In genomic region chr1:215377736-215378135, GRCh38 we compare ENCODE assay signal across 25 cellular contexts.
"Had no signal": no experiment of that assay in that cellular context is flagged by ENCODE, and none has a peak within 500 bp of the region (broad histone marks: within the 10 kb centered on the region; RNA-seq: fewer than 3 reads in every experiment).

No MANE protein-coding gene starts in this region.

- H3K27me3 ChIP-seq: esophagus muscularis mucosa, gastrocnemius medialis, neutrophil, pancreas, right lobe of liver, tibial nerve, upper lobe of left lung had no signal

- H3K36me3 ChIP-seq: esophagus muscularis mucosa, gastrocnemius medialis, neutrophil, pancreas, right lobe of liver, thoracic aorta, tibial nerve, upper lobe of left lung had no signal

- H3K4me1 ChIP-seq: esophagus muscularis mucosa, gastrocnemius medialis, pancreas, right lobe of liver, upper lobe of left lung had no signal

- H3K36me3 Mint-ChIP-seq: memory B cell; natural killer cell treated with Interleukin-12 subunit alpha and Interleukin-12 subunit beta and Interleukin-15 and Interleukin-18, amount 100 ng/mL, for 72 hours; stimulated activated memory B cell treated with anti-CD40 and anti-IgM and Interleukin-4, amounts not matched to agents 10 μg/mL and 1 μg/mL and 100 μg/mL, for 72 hours had no signal

- H3K27me3 Mint-ChIP-seq: memory B cell; natural killer cell treated with Interleukin-12 subunit alpha and Interleukin-12 subunit beta and Interleukin-15 and Interleukin-18, amount 100 ng/mL, for 72 hours; progenitor cell of endocrine pancreas; stimulated activated memory B cell treated with anti-CD40 and anti-IgM and Interleukin-4, amounts not matched to agents 10 μg/mL and 1 μg/mL and 100 μg/mL, for 72 hours had no signal

- H3K4me3 ChIP-seq: coronary artery, esophagus muscularis mucosa, gastrocnemius medialis, lung, pancreas, right lobe of liver, thoracic aorta, tibial nerve, upper lobe of left lung had no signal

- H3K4me3 Mint-ChIP-seq: memory B cell; natural killer cell treated with Interleukin-12 subunit alpha and Interleukin-12 subunit beta and Interleukin-15 and Interleukin-18, amount 100 ng/mL, for 72 hours; neural crest cell; stimulated activated memory B cell treated with anti-CD40 and anti-IgM and Interleukin-4, amounts not matched to agents 10 μg/mL and 1 μg/mL and 100 μg/mL, for 72 hours had no signal

- H3K4me1 Mint-ChIP-seq: memory B cell; stimulated activated memory B cell treated with anti-CD40 and anti-IgM and Interleukin-4, amounts not matched to agents 10 μg/mL and 1 μg/mL and 100 μg/mL, for 72 hours had no signal

- DNase-seq: dermis blood vessel endothelial cell; effector memory CD4-positive, alpha-beta T cell; gastrocnemius medialis; head of caudate nucleus; pancreas; right lobe of liver; stimulated activated CD4-positive, alpha-beta T cell treated with anti-CD3 and anti-CD28 coated beads, Interleukin-2, amount 100 ng/mL, for 24 hours; stimulated activated CD4-positive, alpha-beta T cell treated with anti-CD3 and anti-CD28 coated beads, Interleukin-4, amount 100 ng/mL, for 4 hours; stimulated activated naive CD8-positive, alpha-beta T cell treated with anti-CD3 and anti-CD28 coated beads, Interleukin-15, Interleukin-2, amounts not matched to agents 100 U/mL and 50 U/mL, for 24 hours; upper lobe of left lung had no signal

- H3K9me3 Mint-ChIP-seq: neural crest cell; stimulated activated memory B cell treated with anti-CD40 and anti-IgM and Interleukin-4, amounts not matched to agents 10 μg/mL and 1 μg/mL and 100 μg/mL, for 72 hours had no signal

- FAIRE-seq: endothelial cell of umbilical vein, keratinocyte, pancreas, urothelium cell line had no signal

- ATAC-seq: gastrocnemius medialis; left lobe of liver; natural killer cell treated with Interleukin-12 subunit alpha and Interleukin-12 subunit beta and Interleukin-15 and Interleukin-18, amount 100 ng/mL, for 72 hours; pancreas; right lobe of liver; stimulated activated memory B cell treated with anti-CD40 and anti-IgM and Interleukin-4, amounts not matched to agents 10 μg/mL and 1 μg/mL and 100 μg/mL, for 72 hours; stimulated activated naive CD8-positive, alpha-beta T cell treated with anti-CD3 and anti-CD28 coated beads, Interleukin-15, Interleukin-2, amounts not matched to agents 100 U/mL and 50 U/mL, for 24 hours had no signal

- H3K27ac ChIP-seq: coronary artery, esophagus muscularis mucosa, gastrocnemius medialis, neutrophil, pancreas, right lobe of liver, thoracic aorta, tibial nerve, upper lobe of left lung had no signal

- H3K9me3 ChIP-seq: gastrocnemius medialis, neutrophil, pancreas, right lobe of liver, thoracic aorta had no signal

- H3K27ac Mint-ChIP-seq: memory B cell; natural killer cell treated with Interleukin-12 subunit alpha and Interleukin-12 subunit beta and Interleukin-15 and Interleukin-18, amount 100 ng/mL, for 72 hours; progenitor cell of endocrine pancreas; stimulated activated memory B cell treated with anti-CD40 and anti-IgM and Interleukin-4, amounts not matched to agents 10 μg/mL and 1 μg/mL and 100 μg/mL, for 72 hours had no signal
